ENCODE assay signal across 21 cellular contexts in the genomic region with DNA sequence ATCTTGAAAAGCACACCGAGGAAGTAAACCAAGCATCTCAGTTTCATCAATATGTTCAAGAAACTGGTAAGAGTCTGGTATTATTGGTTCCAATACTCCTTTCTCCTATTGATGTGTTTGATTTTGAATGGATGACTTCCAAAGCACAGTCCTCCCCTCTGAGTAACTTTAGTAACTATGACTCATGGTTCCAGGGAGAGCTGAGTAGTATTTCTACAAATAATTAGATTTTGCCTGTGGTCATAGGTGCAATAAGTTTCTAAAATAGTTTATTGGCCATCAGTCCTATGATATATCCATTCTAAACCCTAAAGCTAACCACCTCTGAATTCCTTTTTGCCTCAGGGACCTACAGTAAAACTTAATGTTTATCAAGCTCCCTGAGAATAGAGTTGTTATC. TPM values are rescaled to one million over a fixed set of nuclear protein-coding genes. Genes with fewer than 3 reads are reported as not detected.
DNase-seq lines count a peak whose midpoint lies in the region; ATAC-seq, FAIRE-seq and TF ChIP-seq lines count a peak whose summit lies in the region.
"Had no signal": no experiment of that assay in that cellular context is flagged by ENCODE, and none has a peak within 500 bp of the region (broad histone marks: within the 10 kb centered on the region; RNA-seq: fewer than 3 reads in every experiment).

No MANE protein-coding gene starts in this region.

- H3K27me3 ChIP-seq in bronchial epithelial cell (ENCODE audit: control insufficient read depth, insufficient read depth, low read length) = no peaks in the 10 kb centered on the region
- H3K27me3 ChIP-seq: MG63, Peyer's patch had no signal

- no peaks in the 10 kb centered on the region for H3K36me3 ChIP-seq in bronchial epithelial cell (ENCODE audit: control insufficient read depth, insufficient read depth, low read length)
- H3K36me3 ChIP-seq: MG63, Peyer's patch had no signal

- FAIRE-seq in bronchial epithelial cell (lab: Jason Lieb, UNC) = no peak
- FAIRE-seq: GM12878 had no signal

- ATAC-seq in GM18907 (IDR thresholded peaks at IDR 0.05; ENCODE audit: unreplicated experiment) (no peak), GM18867 (IDR thresholded peaks at IDR 0.05; ENCODE audit: unreplicated experiment) (no peak)
- ATAC-seq: GM12878, GM23338, HCT116, SK-N-SH treated with all-trans-retinoic acid at 6 μM for 48 hours had no signal

- DNase-seq in HT1080 (ENCODE audit: low read depth) = peak; percentile 11
- DNase-seq in bronchial epithelial cell (ENCODE audit: low read depth) = peak; percentile 38
- peak; percentile 5 for DNase-seq in fibroblast of peridontal ligament (ENCODE audit: extremely low read depth)
- DNase-seq in NCI-H2107 treated with DMSO at 0.1 percent for 48 hours (lab: John Stamatoyannopoulos, UW; ENCODE audit: unreplicated experiment) = no peak
- DNase-seq in stimulated activated CD4-positive, alpha-beta T cell treated with anti-CD3 and anti-CD28 coated beads, Interleukin-15, amount 100 ng/mL, for 24 hours = no peak
- DNase-seq: CD4-positive, CD25-positive, alpha-beta regulatory T cell; EL; Kasumi-1; MG63; NCI-H1048; NCI-H1417 treated with DMSO at 0.1 percent for 48 hours; NCI-H187; NCI-H2107; NCI-H69; Peyer's patch had no signal

- H3K4me3 ChIP-seq in bronchial epithelial cell (ENCODE audit: low read depth, low read length) = no peak overlapping the region
- H3K4me3 ChIP-seq: GM12878, GM23338, MG63, Peyer's patch had no signal

- TF ChIP-seq CTCF in bronchial epithelial cell (IDR thresholded peaks at IDR 0.05; ENCODE audit: insufficient read depth, low read length, severe bottlenecking) = no peak

RNA-seq across cellular contexts. Expression of a gene that starts 52.1 kb away (rescaled TPM):
- 0.80 and 1.4 TPM in 2 replicates for total RNA-seq in HT1080 (2014; rRNA removed; shearing (Covaris generic))
- polyA plus RNA-seq in HT1080 (2015; cell fraction: cytosol; rRNA removed) = 0.33 and 0.51 TPM in 2 replicates
- polyA plus RNA-seq in HT1080 (2015; cell fraction: nucleus; rRNA removed) = 0.37 and 0.39 TPM in 2 replicates
- total RNA-seq in bronchial epithelial cell = under 0.01 TPM in 1 of 2 replicates, not detected in the other
- total RNA-seq: CD4-positive, CD25-positive, alpha-beta regulatory T cell had no signal
- polyA plus RNA-seq: CD4-positive, CD25-positive, alpha-beta regulatory T cell; GM12878 had no signal

Comparison
In these comparisons a context has a peak if more than half of its experiments do, and no peak if none do; other contexts are left out.
1. DNase-seq: peak in HT1080 (single experiment), bronchial epithelial cell (single experiment) and fibroblast of peridontal ligament (single experiment); none in NCI-H2107 treated with DMSO at 0.1 percent for 48 hours (single experiment) and stimulated activated CD4-positive, alpha-beta T cell treated with anti-CD3 and anti-CD28 coated beads, Interleukin-15, amount 100 ng/mL, for 24 hours (single experiment).